In genomic region chr6:34174846-34175399, GRCh38 we compare ENCODE assay signal across 18 cellular contexts. TPM values are rescaled to one million over a fixed set of nuclear protein-coding genes. Genes with fewer than 3 reads are reported as not detected.
"Had no signal": no experiment of that assay in that cellular context is flagged by ENCODE, and none has a peak within 500 bp of the region (broad histone marks: within the 10 kb centered on the region; RNA-seq: fewer than 3 reads in every experiment).

No MANE protein-coding gene starts in this region.

- DNase-seq: activated CD4-positive, alpha-beta T cell treated with anti-CD3 and anti-CD28 coated beads for 1 hour; activated CD8-positive, alpha-beta T cell treated with anti-CD3 and anti-CD28 coated beads, Interleukin-2, amount 10 ng/mL, durations not matched to agents 7 days and 5 days; activated gamma-delta T cell; activated naive CD8-positive, alpha-beta T cell treated with anti-CD3 and anti-CD28 coated beads, Interleukin-2, amount 10 ng/mL, durations not matched to agents 7 days and 5 days; anterior cingulate cortex; immature natural killer cell; occipital lobe; sigmoid colon; stimulated activated CD4-positive, alpha-beta T cell treated with anti-CD3 and anti-CD28 coated beads, Interleukin-2, amount 100 ng/mL, for 48 hours; T-helper 9 cell; uterus had no signal

- H3K4me3 ChIP-seq: dorsolateral prefrontal cortex, esophagus muscularis mucosa, sigmoid colon, thoracic aorta, uterus had no signal

- ATAC-seq: activated CD8-positive, alpha-beta T cell treated with anti-CD3 and anti-CD28 coated beads, Interleukin-2, amount 10 ng/mL, durations not matched to agents 7 days and 5 days; natural killer cell treated with Interleukin-12 subunit alpha and Interleukin-12 subunit beta and Interleukin-15 and Interleukin-18, amount 100 ng/mL, for 72 hours had no signal

- FAIRE-seq: endometrium had no signal

- H3K4me1 ChIP-seq: esophagus muscularis mucosa, sigmoid colon, uterus had no signal

- H3K4me1 Mint-ChIP-seq: activated naive CD8-positive, alpha-beta T cell treated with anti-CD3 and anti-CD28 coated beads, Interleukin-2, amount 10 ng/mL, durations not matched to agents 7 days and 5 days; immature natural killer cell had no signal

- H3K4me3 Mint-ChIP-seq: activated CD8-positive, alpha-beta T cell treated with anti-CD3 and anti-CD28 coated beads, Interleukin-2, amount 10 ng/mL, durations not matched to agents 7 days and 5 days; activated naive CD8-positive, alpha-beta T cell treated with anti-CD3 and anti-CD28 coated beads, Interleukin-2, amount 10 ng/mL, durations not matched to agents 7 days and 5 days; immature natural killer cell; natural killer cell treated with Interleukin-12 subunit alpha and Interleukin-12 subunit beta and Interleukin-15 and Interleukin-18, amount 100 ng/mL, for 72 hours; stimulated activated naive CD8-positive, alpha-beta T cell treated with anti-CD3 and anti-CD28 coated beads, Interleukin-15, Interleukin-2, amounts not matched to agents 100 ng/mL and 50 ng/mL, for 24 hours had no signal

- H3K36me3 ChIP-seq: esophagus muscularis mucosa, sigmoid colon, thoracic aorta, uterus had no signal

- H3K36me3 Mint-ChIP-seq: activated naive CD8-positive, alpha-beta T cell treated with anti-CD3 and anti-CD28 coated beads, Interleukin-2, amount 10 ng/mL, durations not matched to agents 7 days and 5 days; immature natural killer cell; natural killer cell treated with Interleukin-12 subunit alpha and Interleukin-12 subunit beta and Interleukin-15 and Interleukin-18, amount 100 ng/mL, for 72 hours had no signal

- H3K9me3 Mint-ChIP-seq: activated naive CD8-positive, alpha-beta T cell treated with anti-CD3 and anti-CD28 coated beads, Interleukin-2, amount 10 ng/mL, durations not matched to agents 7 days and 5 days; immature natural killer cell; natural killer cell treated with Interleukin-12 subunit alpha and Interleukin-12 subunit beta and Interleukin-15 and Interleukin-18, amount 100 ng/mL, for 72 hours; stimulated activated naive CD8-positive, alpha-beta T cell treated with anti-CD3 and anti-CD28 coated beads, Interleukin-15, Interleukin-2, amounts not matched to agents 100 ng/mL and 50 ng/mL, for 24 hours had no signal

- H3K27ac Mint-ChIP-seq: activated CD8-positive, alpha-beta T cell treated with anti-CD3 and anti-CD28 coated beads, Interleukin-2, amount 10 ng/mL, durations not matched to agents 7 days and 5 days; activated naive CD8-positive, alpha-beta T cell treated with anti-CD3 and anti-CD28 coated beads, Interleukin-2, amount 10 ng/mL, durations not matched to agents 7 days and 5 days; immature natural killer cell; natural killer cell treated with Interleukin-12 subunit alpha and Interleukin-12 subunit beta and Interleukin-15 and Interleukin-18, amount 100 ng/mL, for 72 hours; stimulated activated naive CD8-positive, alpha-beta T cell treated with anti-CD3 and anti-CD28 coated beads, Interleukin-15, Interleukin-2, amounts not matched to agents 100 ng/mL and 50 ng/mL, for 24 hours had no signal

- H3K27ac ChIP-seq: dorsolateral prefrontal cortex, esophagus muscularis mucosa, sigmoid colon, thoracic aorta, uterus had no signal

- H3K9me3 ChIP-seq: esophagus muscularis mucosa, sigmoid colon, thoracic aorta, uterus had no signal

- H3K27me3 Mint-ChIP-seq: stimulated activated naive CD8-positive, alpha-beta T cell treated with anti-CD3 and anti-CD28 coated beads, Interleukin-15, Interleukin-2, amounts not matched to agents 100 ng/mL and 50 ng/mL, for 24 hours had no signal

- H3K27me3 ChIP-seq: sigmoid colon, uterus had no signal

RNA-seq across cellular contexts. Expression of gene GRM4, which starts 29.0 kb away (rescaled TPM):
- total RNA-seq: activated CD8-positive, alpha-beta T cell treated with anti-CD3 and anti-CD28 coated beads, Interleukin-2, amount 10 ng/mL, durations not matched to agents 7 days and 5 days; esophagus muscularis mucosa; natural killer cell treated with Interleukin-12 subunit alpha and Interleukin-12 subunit beta and Interleukin-15 and Interleukin-18, amount 100 ng/mL, for 72 hours; pulmonary artery endothelial cell; thoracic aorta had no signal
- polyA plus RNA-seq: immature natural killer cell had no signal
